8 cellular contexts compared by ENCODE assay signal in genomic region chr2:216371756-216372702, GRCh38. TPM values are rescaled to one million over a fixed set of nuclear protein-coding genes. Genes with fewer than 3 reads are reported as not detected.
DNase-seq lines count a peak whose midpoint lies in the region; ATAC-seq and TF ChIP-seq lines count a peak whose summit lies in the region.

Gene MARCHF4, minus strand, starts transcription at chr2:216372483. Its CDS starts 2,223 bp downstream, at chr2:216370260.

- intact Hi-C loops in CD4-positive, alpha-beta T cell (cut with DNase I, micrococcal nuclease) = no loop called here

- H3K27me3 Mint-ChIP-seq in CD4-positive, alpha-beta T cell = peaks cover 55% of the 10 kb centered on the region
- H3K27me3 Mint-ChIP-seq in activated naive CD8-positive, alpha-beta T cell = peaks cover 34% of the 10 kb centered on the region

- POLR2A ChIA-PET in CD4-positive, alpha-beta T cell (lab: Charles Lee) = interaction anchor here (0.7 to 1.3 kb wide), 3 partner anchors 19 to 127 kb away, joined by 3 to 4 read pairs (median 4); partner anchors contain the start of genes RPL37A and SMARCAL1

- no peaks in the 10 kb centered on the region for H3K36me3 ChIP-seq in HUES48 (ENCODE audit: control insufficient read depth, insufficient read depth, low read length)

- H3K27me3 ChIP-seq in CD4-positive, alpha-beta T cell (ENCODE audit: control insufficient read depth, insufficient read depth, low read length) = peaks cover 50% of the 10 kb centered on the region
- peaks cover 48% of the 10 kb centered on the region for H3K27me3 ChIP-seq in HUES48 (ENCODE audit: control insufficient read depth, insufficient read depth, low read length)

- ATAC-seq in CD4-positive, alpha-beta T cell (ENCODE audit: poor library complexity) = peak; percentile 94
- ATAC-seq in GM21367 (IDR thresholded peaks at IDR 0.05; ENCODE audit: unreplicated experiment) = no peak

- H3K9me3 Mint-ChIP-seq in CD4-positive, alpha-beta T cell = no peaks in the 10 kb centered on the region
- no peaks in the 10 kb centered on the region for H3K9me3 Mint-ChIP-seq in activated naive CD8-positive, alpha-beta T cell (ENCODE audit: low read depth)

- H3K4me1 ChIP-seq in HUES48 (ENCODE audit: control insufficient read depth, insufficient read depth, low read length) = peaks cover 14% of the 10 kb centered on the region

- DNase-seq in CD4-positive, alpha-beta T cell = peak; percentile 47 to 78 (median 60)
- DNase-seq in SK-MEL-5 (ENCODE audit: low read depth, low spot score) (peak; percentile 39), glomerular endothelial cell (ENCODE audit: extremely low read depth, low read depth, low spot score) (no peak), non-pigmented ciliary epithelial cell (ENCODE audit: low read depth) (peak; percentile 52), substantia nigra (lab: John Stamatoyannopoulos, UW) (peak in 45 of 49 donors; percentile 2 to 65 (median 39))

- H3K27ac Mint-ChIP-seq in CD4-positive, alpha-beta T cell = no peak within 1 kb of the TSS
- no peak within 1 kb of the TSS for H3K27ac Mint-ChIP-seq in activated naive CD8-positive, alpha-beta T cell

- peak within 1 kb of the TSS; percentile 80 for H3K4me3 ChIP-seq in HUES48 (ENCODE audit: low read depth, low read length)

- H3K27ac ChIP-seq in CD4-positive, alpha-beta T cell (ENCODE audit: low read depth, low read length) = no peak within 1 kb of the TSS
- H3K27ac ChIP-seq in HUES48 (ENCODE audit: low read depth, low read length) (no peak within 1 kb of the TSS), substantia nigra (ENCODE audit: low read depth, low read length, poor library complexity, severe bottlenecking) (no peak within 1 kb of the TSS)

- H3K36me3 Mint-ChIP-seq in CD4-positive, alpha-beta T cell (ENCODE audit: low read depth) = no peaks in the 10 kb centered on the region
- no peaks in the 10 kb centered on the region for H3K36me3 Mint-ChIP-seq in activated naive CD8-positive, alpha-beta T cell

- in situ Hi-C loops in SK-MEL-5 (cut with HindIII; ENCODE audit: low pct_unique_long_range_greater_than_20kb, low sequenced_read_pairs) = no loop called here

- H3K4me1 Mint-ChIP-seq in CD4-positive, alpha-beta T cell (ENCODE audit: low read depth) = peaks cover 27% of the 10 kb centered on the region
- peaks cover 21% of the 10 kb centered on the region for H3K4me1 Mint-ChIP-seq in activated naive CD8-positive, alpha-beta T cell (ENCODE audit: low read depth)

- no peak within 1 kb of the TSS for H3K9ac ChIP-seq in HUES48 (ENCODE audit: low read depth, low read length)

- no peak for TF ChIP-seq CTCF in CD4-positive, alpha-beta T cell (IDR thresholded peaks at IDR 0.05)

- H3K4me3 Mint-ChIP-seq in CD4-positive, alpha-beta T cell = no peak within 1 kb of the TSS
- peak within 1 kb of the TSS; percentile 66 for H3K4me3 Mint-ChIP-seq in activated naive CD8-positive, alpha-beta T cell

- CTCF ChIA-PET in CD4-positive, alpha-beta T cell (lab: Charles Lee) = no interaction called here

- H3K9me3 ChIP-seq in CD4-positive, alpha-beta T cell (ENCODE audit: control insufficient read depth, low read length) = no peaks in the 10 kb centered on the region
- H3K9me3 ChIP-seq in HUES48 (ENCODE audit: control insufficient read depth, insufficient read depth, low read length) = no peaks in the 10 kb centered on the region

RNA-seq across cellular contexts. Expression of gene MARCHF4, which starts in this region (rescaled TPM):
- not detected for total RNA-seq in CD4-positive, alpha-beta T cell
- total RNA-seq in SK-MEL-5 (2014; rRNA removed; shearing (Covaris generic)) = not detected in 2 replicates
- 0.02 and 0.08 TPM in 2 replicates for polyA plus RNA-seq in SK-MEL-5 (2015; cell fraction: cytosol; rRNA removed)
- polyA plus RNA-seq in SK-MEL-5 (2015; cell fraction: nucleus; rRNA removed) = not detected in 2 replicates
- 29.5 and 33.3 TPM in 2 replicates for total RNA-seq in glomerular endothelial cell

Comparison
In these comparisons a context has a peak if more than half of its experiments do, and no peak if none do; other contexts are left out.
1. RNA of gene MARCHF4 (total RNA-seq): 29.5 to 33.3 TPM in glomerular endothelial cell; not detected in CD4-positive, alpha-beta T cell and not detected in SK-MEL-5; every median in the first group is over 10 times any median in the second.
2. Peak in DNase-seq and ATAC-seq in CD4-positive, alpha-beta T cell; RNA of the gene not detected or under 1 TPM.
3. Peak in DNase-seq in SK-MEL-5; RNA of the gene not detected or under 1 TPM.